ENCODE assay signal across 8 cellular contexts in genomic region chr11:128772814-128773213, GRCh38.
A peak's percentile ranks its signal among the peaks of the same experiment; 100 is the strongest.
DNase-seq lines count a peak whose midpoint lies in the region; ATAC-seq and TF ChIP-seq lines count a peak whose summit lies in the region.

No MANE protein-coding gene starts in this region.

- H3K36me3 ChIP-seq in stomach, result peaks cover 0 to 65% (median 29%) of the 10 kb centered on the region in 4 donors

- peaks cover 8 to 34% (median 22%) of the 10 kb centered on the region in 4 donors for H3K4me1 ChIP-seq in stomach

- no peak for TF ChIP-seq EP300 in stomach (IDR thresholded peaks at IDR 0.05)

- no peaks in the 10 kb centered on the region for H3K27me3 ChIP-seq in stomach

- no peak overlapping the region for H3K27ac ChIP-seq in stomach

- WGBS in stomach, 5 donors, result 24 to 51% (median 37%) methylated on average over 12 of the region's 12 CpGs

- no peak for TF ChIP-seq CTCF in stomach (IDR thresholded peaks at IDR 0.05)

- ATAC-seq in HG03045 (IDR thresholded peaks at IDR 0.05; ENCODE audit: unreplicated experiment), result no peak

- no peaks in the 10 kb centered on the region for H3K9me3 ChIP-seq in stomach

- intact Hi-C loops in stomach (cut with DNase I; ENCODE audit: low total_unique reads), result no loop called here

- no peak for TF ChIP-seq POLR2A in stomach (IDR thresholded peaks at IDR 0.05)

- no peak overlapping the region for H3K4me3 ChIP-seq in stomach

- peak; percentile 35 to 68 for DNase-seq in NCI-H526 (lab: John Stamatoyannopoulos, UW)
- DNase-seq in NCI-H526 treated with DMSO at 0.1 percent for 48 hours (lab: John Stamatoyannopoulos, UW), result no peak
- peak; percentile 38 for DNase-seq in activated T-cell treated with anti-CD3 and anti-CD28 coated beads for 1 hour (ENCODE audit: low read depth)
- DNase-seq in left kidney (ENCODE audit: low read depth, low spot score), result peak; percentile 50
- peak; percentile 76 for DNase-seq in stomach
- DNase-seq in GDM1 (lab: John Stamatoyannopoulos, UW), result no peak
- no peak for DNase-seq in superior temporal gyrus (ENCODE audit: extremely low spot score)

Comparison
In these comparisons a context has a peak if more than half of its experiments do, and no peak if none do; other contexts are left out.
1. DNase-seq: peak in NCI-H526 (2 of 2), activated T-cell treated with anti-CD3 and anti-CD28 coated beads for 1 hour (single experiment), left kidney (single experiment) and stomach (single experiment); none in NCI-H526 treated with DMSO at 0.1 percent for 48 hours (single experiment), GDM1 (single experiment) and superior temporal gyrus (single experiment).